ENCODE assay signal across 8 cellular contexts in the genomic region with DNA sequence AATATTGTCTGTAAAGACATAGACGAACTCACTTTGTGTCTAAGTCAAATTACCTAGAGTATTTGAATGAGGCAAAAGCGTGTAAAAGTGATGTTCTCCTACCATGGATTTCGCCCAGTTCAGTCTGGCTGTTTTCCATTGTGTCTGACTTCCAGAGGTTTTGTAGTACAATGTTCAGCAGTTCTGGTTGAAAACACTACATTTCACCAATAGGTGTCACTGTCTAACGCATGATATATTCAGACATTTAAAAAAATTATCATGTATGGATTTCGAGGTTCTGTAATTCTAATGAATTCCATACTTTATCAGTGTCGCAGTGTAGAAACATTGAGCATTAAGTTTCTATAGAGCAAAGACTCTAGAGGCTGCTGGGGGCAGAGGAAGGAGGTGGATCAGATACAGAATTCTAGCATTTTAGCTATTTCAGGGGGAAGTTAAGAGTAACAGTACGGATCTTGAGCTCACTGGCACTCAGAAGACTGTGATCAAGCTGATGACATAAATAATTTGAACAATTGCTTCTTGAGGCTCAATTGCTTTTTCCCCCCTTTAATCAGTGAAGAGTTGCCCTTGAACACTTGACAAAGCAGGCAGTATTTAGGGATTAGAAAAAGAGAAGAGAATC.
A peak's percentile ranks its signal among the peaks of the same experiment; 100 is the strongest.
DNase-seq lines count a peak whose midpoint lies in the region; ATAC-seq and TF ChIP-seq lines count a peak whose summit lies in the region.

No MANE protein-coding gene starts in this region.

- no peak overlapping the region for H3T11ph ChIP-seq in H9 (ENCODE audit: low read length)

- no peak overlapping the region for H3K4ac ChIP-seq in H9 (ENCODE audit: low read depth, low read length)

- no CpG with 5 or more reads among the region's 7 CpGs for WGBS in H9 (ENCODE audit: extremely low coverage, insufficient read length, low lambda C conversion rate)

- no peaks in the 10 kb centered on the region for H4K20me1 ChIP-seq in H9 (ENCODE audit: control insufficient read depth, insufficient read depth, insufficient read length)

- H2BK5ac ChIP-seq in H9 (ENCODE audit: insufficient read length, low read length), result no peak overlapping the region

- H3K27me3 Mint-ChIP-seq in H9 (ENCODE audit: low read depth), result no peaks in the 10 kb centered on the region
- no peaks in the 10 kb centered on the region for H3K27me3 Mint-ChIP-seq in brain
- peaks cover 0 to 3% (median 2%) of the 10 kb centered on the region in 3 donors for H3K27me3 Mint-ChIP-seq in immature natural killer cell (ENCODE audit: low read depth in 3 of 3)
- H3K27me3 Mint-ChIP-seq in T-helper 2 cell treated with Interferon-gamma antibody and Interleukin-4, amounts not matched to agents 5 μg/mL and 100 μg/mL, for 36 hours (ENCODE audit: low read depth), result peaks cover 13% of the 10 kb centered on the region

- H3K36me3 ChIP-seq in thoracic aorta, result no peaks in the 10 kb centered on the region

- H2BK20ac ChIP-seq in H9 (ENCODE audit: low read depth, low read length, poor library complexity, severe bottlenecking), result no peak overlapping the region

- no peaks in the 10 kb centered on the region for H3K79me1 ChIP-seq in H9 (ENCODE audit: insufficient read depth, low read depth, low read length, poor library complexity, severe bottlenecking)

- no peak overlapping the region for H3K4me2 ChIP-seq in H9 (ENCODE audit: insufficient read depth, insufficient read length, low read length)

- no peak overlapping the region for H3K4me3 Mint-ChIP-seq in H9
- no peak overlapping the region for H3K4me3 Mint-ChIP-seq in brain
- H3K4me3 Mint-ChIP-seq in immature natural killer cell, result no peak overlapping the region
- H3K4me3 Mint-ChIP-seq in T-helper 2 cell treated with Interferon-gamma antibody and Interleukin-4, amounts not matched to agents 5 μg/mL and 100 μg/mL, for 36 hours, result no peak overlapping the region

- H4K5ac ChIP-seq in H9 (ENCODE audit: insufficient read length, low read depth, low read length), result no peak overlapping the region

- DNase-seq in DMS53 (lab: John Stamatoyannopoulos, UW), result peak; percentile 84
- no peak for DNase-seq in H9
- peak; percentile 9 for DNase-seq in NCI-H2029 treated with DMSO at 0.1 percent for 48 hours (lab: John Stamatoyannopoulos, UW)
- peak; percentile 2 to 12 (median 5) for DNase-seq in immature natural killer cell
- DNase-seq in thoracic aorta (ENCODE audit: low spot score), result no peak
- no peak for DNase-seq in T-helper 2 cell treated with Interferon-gamma antibody and Interleukin-4, amounts not matched to agents 5 μg/mL and 100 μg/mL, for 36 hours (ENCODE audit: low spot score)

- no peak overlapping the region for H2BK12ac ChIP-seq in H9 (ENCODE audit: insufficient read length, low read depth, low read length)

- no peak overlapping the region for H3K14ac ChIP-seq in H9 (ENCODE audit: insufficient read depth, low read length)

- no peak overlapping the region for H2BK15ac ChIP-seq in H9 (ENCODE audit: low read depth, low read length)

- H3K27ac ChIP-seq in H9 (ENCODE audit: insufficient read length, low read depth, low read length) (no peak overlapping the region), thoracic aorta (no peak overlapping the region)

- no peak overlapping the region; a peak in 1 of 7 replicates for H3K27ac Mint-ChIP-seq in H9
- peak overlapping the region in 3 of 5 experiments; percentile 22 to 66 (median 64) for H3K27ac Mint-ChIP-seq in brain
- H3K27ac Mint-ChIP-seq in immature natural killer cell, result no peak overlapping the region
- no peak overlapping the region for H3K27ac Mint-ChIP-seq in T-helper 2 cell treated with Interferon-gamma antibody and Interleukin-4, amounts not matched to agents 5 μg/mL and 100 μg/mL, for 36 hours

- H3K79me2 ChIP-seq in H9 (ENCODE audit: insufficient read depth, low read length), result no peaks in the 10 kb centered on the region

- peaks cover 8% of the 10 kb centered on the region; the same call in 1 of the 2 replicates for H3K4me1 ChIP-seq in H9 (ENCODE audit: insufficient read depth, low read length)
- no peaks in the 10 kb centered on the region for H3K4me1 ChIP-seq in thoracic aorta (ENCODE audit: control insufficient read depth in 1 of 2, low read depth in 2 of 2)

- no peak overlapping the region for H4K91ac ChIP-seq in H9 (ENCODE audit: insufficient read length, low read depth, low read length)

- no peaks in the 10 kb centered on the region for H3K23me2 ChIP-seq in H9 (ENCODE audit: insufficient read length, low read depth, low read length, poor library complexity, severe bottlenecking)

- H3K9me3 ChIP-seq in H9 (ENCODE audit: control insufficient read depth, low read depth, low read length), result no peaks in the 10 kb centered on the region
- H3K9me3 ChIP-seq in thoracic aorta, result no peaks in the 10 kb centered on the region

- no peak overlapping the region for H3K9ac ChIP-seq in H9 (ENCODE audit: extremely low read depth, insufficient read length, low read length)

- H3K27me3 ChIP-seq in H9 (ENCODE audit: insufficient read depth, low read length) (no peaks in the 10 kb centered on the region), thoracic aorta (replicated peaks; ENCODE audit: insufficient read depth) (no peaks in the 10 kb centered on the region)

- H2BK120ac ChIP-seq in H9 (ENCODE audit: low read depth, low read length, poor library complexity, severe bottlenecking), result no peak overlapping the region

- no peak overlapping the region for H2AFZ ChIP-seq in H9 (ENCODE audit: low read length)

- ATAC-seq in thoracic aorta (ENCODE audit: insufficient number of reproducible peaks, low FRiP score, low read depth), result no peak
- no peak for ATAC-seq in HG03045 (IDR thresholded peaks at IDR 0.05; ENCODE audit: unreplicated experiment)

- H3K4me1 Mint-ChIP-seq in H9, result peaks cover 18 to 26% of the 10 kb centered on the region in 2 experiments
- peaks cover 22% of the 10 kb centered on the region for H3K4me1 Mint-ChIP-seq in brain
- H3K4me1 Mint-ChIP-seq in immature natural killer cell, result no peaks in the 10 kb centered on the region
- H3K4me1 Mint-ChIP-seq in T-helper 2 cell treated with Interferon-gamma antibody and Interleukin-4, amounts not matched to agents 5 μg/mL and 100 μg/mL, for 36 hours (ENCODE audit: low read depth), result peaks cover 1% of the 10 kb centered on the region

- H3K4me3 ChIP-seq in thoracic aorta, result no peak overlapping the region

- no peak overlapping the region for H3K56ac ChIP-seq in H9 (ENCODE audit: insufficient read length, low read depth, low read length)

- H3K36me3 Mint-ChIP-seq in H9 (ENCODE audit: insufficient read depth in 1 of 3, low read depth in 3 of 3) (peaks cover 0 to 3% (median 2%) of the 10 kb centered on the region in 3 experiments; a peak in 2 of 7 replicates), brain (no peaks in the 10 kb centered on the region), immature natural killer cell (no peaks in the 10 kb centered on the region)
- no peaks in the 10 kb centered on the region for H3K36me3 Mint-ChIP-seq in T-helper 2 cell treated with Interferon-gamma antibody and Interleukin-4, amounts not matched to agents 5 μg/mL and 100 μg/mL, for 36 hours (ENCODE audit: low read depth)

- TF ChIP-seq CTCF in H9 (conservative IDR thresholded peaks at IDR 0.05), result peak; percentile 68
- TF ChIP-seq CTCF in brain (conservative IDR thresholded peaks at IDR 0.05), result peak; percentile 73 to 82
- peak; percentile 68 for TF ChIP-seq CTCF in thoracic aorta (IDR thresholded peaks at IDR 0.05)

- H4K8ac ChIP-seq in H9 (replicated peaks; ENCODE audit: insufficient read length, low read depth, low read length), result no peak overlapping the region

- H3K9me3 Mint-ChIP-seq in H9 (peaks cover 8% of the 10 kb centered on the region in 2 experiments; a peak in 4 of 5 replicates), brain (peaks cover 2 to 6% (median 5%) of the 10 kb centered on the region in 5 experiments), immature natural killer cell (no peaks in the 10 kb centered on the region)
- H3K9me3 Mint-ChIP-seq in T-helper 2 cell treated with Interferon-gamma antibody and Interleukin-4, amounts not matched to agents 5 μg/mL and 100 μg/mL, for 36 hours, result no peaks in the 10 kb centered on the region

- no peak overlapping the region for H2AK5ac ChIP-seq in H9 (ENCODE audit: insufficient read length, low read length)

- H3K23ac ChIP-seq in H9 (ENCODE audit: insufficient read length, low read depth, low read length), result no peak overlapping the region

- no peak overlapping the region for H3K18ac ChIP-seq in H9 (ENCODE audit: insufficient read length, low read depth, low read length)

Comparison
In these comparisons a context has a peak if more than half of its experiments do, and no peak if none do; other contexts are left out.
1. DNase-seq: peak in DMS53 (single experiment), NCI-H2029 treated with DMSO at 0.1 percent for 48 hours (single experiment) and immature natural killer cell (3 of 3); none in H9 (single experiment), thoracic aorta (single experiment) and T-helper 2 cell treated with Interferon-gamma antibody and Interleukin-4, amounts not matched to agents 5 μg/mL and 100 μg/mL, for 36 hours (single experiment).
2. H3K27ac Mint-ChIP-seq: peak in brain (3 of 5); none in H9 (0 of 3), immature natural killer cell (0 of 6) and T-helper 2 cell treated with Interferon-gamma antibody and Interleukin-4, amounts not matched to agents 5 μg/mL and 100 μg/mL, for 36 hours (single experiment).
3. Peak in every context shown above with its lines, with median percentiles within 50 percentile points of each other: CTCF ChIP-seq.